8 cellular contexts compared by ENCODE assay signal in genomic region chr2:162123806-162124758, GRCh38. TPM values are rescaled to one million over a fixed set of nuclear protein-coding genes. Genes with fewer than 3 reads are reported as not detected.
DNase-seq lines count a peak whose midpoint lies in the region; ATAC-seq and TF ChIP-seq lines count a peak whose summit lies in the region.

No MANE protein-coding gene starts in this region.

- H3K4me3 Mint-ChIP-seq in WTC11 (no peak overlapping the region), glutamatergic neuron (ENCODE audit: unreplicated experiment) (no peak overlapping the region)

- H3K36me3 Mint-ChIP-seq in WTC11 (no peaks in the 10 kb centered on the region), glutamatergic neuron (ENCODE audit: unreplicated experiment) (no peaks in the 10 kb centered on the region)

- 35 to 43% methylated on average over 9 of the region's 9 CpGs for WGBS in sigmoid colon, 2 donors

- H3K4me3 ChIP-seq in sigmoid colon, result no peak overlapping the region

- H3K27ac Mint-ChIP-seq in WTC11 (no peak overlapping the region), glutamatergic neuron (ENCODE audit: unreplicated experiment) (no peak overlapping the region)

- H3K9me3 Mint-ChIP-seq in WTC11 (no peaks in the 10 kb centered on the region), glutamatergic neuron (ENCODE audit: unreplicated experiment) (no peaks in the 10 kb centered on the region)

- TF ChIP-seq CTCF in WTC11 (IDR thresholded peaks at IDR 0.05) (peak; percentile 55), glutamatergic neuron (IDR thresholded peaks at IDR 0.05; ENCODE audit: partially characterized antibody, unreplicated experiment) (peak; percentile 94), sigmoid colon (IDR thresholded peaks at IDR 0.05) (peak; percentile 20 to 79 (median 64))

- peaks cover 0 to 15% (median 5%) of the 10 kb centered on the region in 4 donors for H3K4me1 ChIP-seq in sigmoid colon

- H3K36me3 ChIP-seq in sigmoid colon, result no peaks in the 10 kb centered on the region

- no peak for TF ChIP-seq EP300 in sigmoid colon (IDR thresholded peaks at IDR 0.05)

- H3K4me1 Mint-ChIP-seq in WTC11 (0 out of 2 replicates have a peak, but pooled peaks cover 4% of the 10 kb centered on the region), glutamatergic neuron (ENCODE audit: low read depth, unreplicated experiment) (no peaks in the 10 kb centered on the region)

- intact Hi-C loops in sigmoid colon (cut with DNase I), result loop anchor here (1.0 to 5.0 kb wide), 2 partner anchors 52 to 116 kb away; partner anchors contain the start of gene DPP4

- no peak for TF ChIP-seq POLR2A in sigmoid colon (IDR thresholded peaks at IDR 0.05)

- no peak overlapping the region for H3K27ac ChIP-seq in sigmoid colon

- H3K9me3 ChIP-seq in sigmoid colon, result no peaks in the 10 kb centered on the region

- POLR2A ChIA-PET in WTC11 (lab: Charles Lee), result no interaction called here

- ATAC-seq in WTC11, result peak; percentile 43
- no peak for ATAC-seq in HG03097 (IDR thresholded peaks at IDR 0.05; ENCODE audit: low FRiP score, unreplicated experiment)
- ATAC-seq in HG03108 (IDR thresholded peaks at IDR 0.05; ENCODE audit: unreplicated experiment), result no peak

- DNase-seq in DMS79 treated with DMSO at 0.1 percent for 48 hours (lab: John Stamatoyannopoulos, UW) (peak; percentile 61), H4 (ENCODE audit: low spot score) (peak; percentile 35), NCI-H2029 treated with DMSO at 0.1 percent for 48 hours (lab: John Stamatoyannopoulos, UW) (peak; percentile 14), WTC11 (ENCODE audit: low spot score) (no peak), glutamatergic neuron (no peak), sigmoid colon (no peak)

- CTCF ChIA-PET in WTC11 (lab: Charles Lee), result interaction anchor here (0.9 to 3.3 kb wide), 5 partner anchors 31 to 174 kb away, joined by 3 to 15 read pairs (median 4); no protein-coding TSS in a partner anchor

- H3K27me3 ChIP-seq in sigmoid colon, result no peaks in the 10 kb centered on the region

- H3K27me3 Mint-ChIP-seq in WTC11 (ENCODE audit: low read depth) (no peaks in the 10 kb centered on the region), glutamatergic neuron (ENCODE audit: unreplicated experiment) (no peaks in the 10 kb centered on the region)

TF ChIP-seq in WTC11, 78 proteins besides CTCF, POLR2A, EP300 and RAD21:
- TF ChIP-seq, protein P1, sequence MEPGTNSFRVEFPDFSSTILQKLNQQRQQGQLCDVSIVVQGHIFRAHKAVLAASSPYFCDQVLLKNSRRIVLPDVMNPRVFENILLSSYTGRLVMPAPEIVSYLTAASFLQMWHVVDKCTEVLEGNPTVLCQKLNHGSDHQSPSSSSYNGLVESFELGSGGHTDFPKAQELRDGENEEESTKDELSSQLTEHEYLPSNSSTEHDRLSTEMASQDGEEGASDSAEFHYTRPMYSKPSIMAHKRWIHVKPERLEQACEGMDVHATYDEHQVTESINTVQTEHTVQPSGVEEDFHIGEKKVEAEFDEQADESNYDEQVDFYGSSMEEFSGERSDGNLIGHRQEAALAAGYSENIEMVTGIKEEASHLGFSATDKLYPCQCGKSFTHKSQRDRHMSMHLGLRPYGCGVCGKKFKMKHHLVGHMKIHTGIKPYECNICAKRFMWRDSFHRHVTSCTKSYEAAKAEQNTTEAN (CRISPR knock-in tag; IDR thresholded peaks at IDR 0.05), result no peak
- TF ChIP-seq USF1 (CRISPR knock-in tag; IDR thresholded peaks at IDR 0.05) (no peak), TEAD1 (CRISPR knock-in tag; IDR thresholded peaks at IDR 0.05) (no peak), E2F5 (CRISPR knock-in tag; IDR thresholded peaks at IDR 0.05) (no peak), ZNF416 (CRISPR knock-in tag; IDR thresholded peaks at IDR 0.05) (no peak), RORB (CRISPR knock-in tag; IDR thresholded peaks at IDR 0.05) (no peak), FOXJ3 (CRISPR knock-in tag; IDR thresholded peaks at IDR 0.05; ENCODE audit: borderline replicate concordance) (no peak)
- TF ChIP-seq, protein P2, sequence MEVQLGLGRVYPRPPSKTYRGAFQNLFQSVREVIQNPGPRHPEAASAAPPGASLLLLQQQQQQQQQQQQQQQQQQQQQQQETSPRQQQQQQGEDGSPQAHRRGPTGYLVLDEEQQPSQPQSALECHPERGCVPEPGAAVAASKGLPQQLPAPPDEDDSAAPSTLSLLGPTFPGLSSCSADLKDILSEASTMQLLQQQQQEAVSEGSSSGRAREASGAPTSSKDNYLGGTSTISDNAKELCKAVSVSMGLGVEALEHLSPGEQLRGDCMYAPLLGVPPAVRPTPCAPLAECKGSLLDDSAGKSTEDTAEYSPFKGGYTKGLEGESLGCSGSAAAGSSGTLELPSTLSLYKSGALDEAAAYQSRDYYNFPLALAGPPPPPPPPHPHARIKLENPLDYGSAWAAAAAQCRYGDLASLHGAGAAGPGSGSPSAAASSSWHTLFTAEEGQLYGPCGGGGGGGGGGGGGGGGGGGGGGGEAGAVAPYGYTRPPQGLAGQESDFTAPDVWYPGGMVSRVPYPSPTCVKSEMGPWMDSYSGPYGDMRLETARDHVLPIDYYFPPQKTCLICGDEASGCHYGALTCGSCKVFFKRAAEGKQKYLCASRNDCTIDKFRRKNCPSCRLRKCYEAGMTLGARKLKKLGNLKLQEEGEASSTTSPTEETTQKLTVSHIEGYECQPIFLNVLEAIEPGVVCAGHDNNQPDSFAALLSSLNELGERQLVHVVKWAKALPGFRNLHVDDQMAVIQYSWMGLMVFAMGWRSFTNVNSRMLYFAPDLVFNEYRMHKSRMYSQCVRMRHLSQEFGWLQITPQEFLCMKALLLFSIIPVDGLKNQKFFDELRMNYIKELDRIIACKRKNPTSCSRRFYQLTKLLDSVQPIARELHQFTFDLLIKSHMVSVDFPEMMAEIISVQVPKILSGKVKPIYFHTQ (CRISPR knock-in tag; IDR thresholded peaks at IDR 0.05), result no peak
- TF ChIP-seq, protein P3, sequence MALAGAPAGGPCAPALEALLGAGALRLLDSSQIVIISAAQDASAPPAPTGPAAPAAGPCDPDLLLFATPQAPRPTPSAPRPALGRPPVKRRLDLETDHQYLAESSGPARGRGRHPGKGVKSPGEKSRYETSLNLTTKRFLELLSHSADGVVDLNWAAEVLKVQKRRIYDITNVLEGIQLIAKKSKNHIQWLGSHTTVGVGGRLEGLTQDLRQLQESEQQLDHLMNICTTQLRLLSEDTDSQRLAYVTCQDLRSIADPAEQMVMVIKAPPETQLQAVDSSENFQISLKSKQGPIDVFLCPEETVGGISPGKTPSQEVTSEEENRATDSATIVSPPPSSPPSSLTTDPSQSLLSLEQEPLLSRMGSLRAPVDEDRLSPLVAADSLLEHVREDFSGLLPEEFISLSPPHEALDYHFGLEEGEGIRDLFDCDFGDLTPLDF (CRISPR knock-in tag; IDR thresholded peaks at IDR 0.05), result no peak
- TF ChIP-seq, protein P4, sequence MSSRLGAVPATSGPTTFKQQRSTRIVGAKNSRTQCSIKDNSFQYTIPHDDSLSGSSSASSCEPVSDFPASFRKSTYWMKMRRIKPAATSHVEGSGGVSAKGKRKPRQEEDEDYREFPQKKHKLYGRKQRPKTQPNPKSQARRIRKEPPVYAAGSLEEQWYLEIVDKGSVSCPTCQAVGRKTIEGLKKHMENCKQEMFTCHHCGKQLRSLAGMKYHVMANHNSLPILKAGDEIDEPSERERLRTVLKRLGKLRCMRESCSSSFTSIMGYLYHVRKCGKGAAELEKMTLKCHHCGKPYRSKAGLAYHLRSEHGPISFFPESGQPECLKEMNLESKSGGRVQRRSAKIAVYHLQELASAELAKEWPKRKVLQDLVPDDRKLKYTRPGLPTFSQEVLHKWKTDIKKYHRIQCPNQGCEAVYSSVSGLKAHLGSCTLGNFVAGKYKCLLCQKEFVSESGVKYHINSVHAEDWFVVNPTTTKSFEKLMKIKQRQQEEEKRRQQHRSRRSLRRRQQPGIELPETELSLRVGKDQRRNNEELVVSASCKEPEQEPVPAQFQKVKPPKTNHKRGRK (CRISPR knock-in tag; IDR thresholded peaks at IDR 0.05; ENCODE audit: borderline replicate concordance), result no peak

RNA-seq across cellular contexts. Expression of gene GCG, which starts 28.0 kb away (rescaled TPM):
- not detected in 2 replicates for total RNA-seq in H4 (2014; rRNA removed; shearing (Covaris generic))
- total RNA-seq in WTC11 (2021), result 0.14 TPM in 1 of 3 replicates, not detected in the others
- total RNA-seq in glutamatergic neuron (ENCODE audit: unreplicated experiment), result not detected
- not detected for total RNA-seq in sigmoid colon
- polyA plus RNA-seq in sigmoid colon, result 10 to 100 TPM in 2 of 3 donors, 1 to 10 TPM in 1; 9.0 to 26.6 (median 10.6) TPM

RNA-seq across cellular contexts. Expression of gene DPP4, which starts 50.1 kb away (rescaled TPM):
- not detected in 2 replicates for total RNA-seq in H4 (2014; rRNA removed; shearing (Covaris generic))
- total RNA-seq in WTC11 (2021) (2.7 to 3.6 TPM (median 2.7 TPM) in 3 replicates), glutamatergic neuron (ENCODE audit: unreplicated experiment) (0.20 TPM), sigmoid colon (10 to 100 TPM in 3 of 4 donors, 1 to 10 TPM in 1; 5.8 to 11.9 (median 11.2) TPM)
- polyA plus RNA-seq in sigmoid colon, result 1 to 10 TPM; 1.2 to 6.9 (median 1.4) TPM

Comparison
In these comparisons a context has a peak if more than half of its experiments do, and no peak if none do; other contexts are left out.
1. DNase-seq: peak in DMS79 treated with DMSO at 0.1 percent for 48 hours (single experiment), H4 (single experiment) and NCI-H2029 treated with DMSO at 0.1 percent for 48 hours (single experiment); none in WTC11 (single experiment), glutamatergic neuron (single experiment) and sigmoid colon (single experiment).
2. Peak in every context shown above with its lines, with median percentiles within 50 percentile points of each other: CTCF ChIP-seq.